ENCODE assay signal across 8 cellular contexts in the genomic region with DNA sequence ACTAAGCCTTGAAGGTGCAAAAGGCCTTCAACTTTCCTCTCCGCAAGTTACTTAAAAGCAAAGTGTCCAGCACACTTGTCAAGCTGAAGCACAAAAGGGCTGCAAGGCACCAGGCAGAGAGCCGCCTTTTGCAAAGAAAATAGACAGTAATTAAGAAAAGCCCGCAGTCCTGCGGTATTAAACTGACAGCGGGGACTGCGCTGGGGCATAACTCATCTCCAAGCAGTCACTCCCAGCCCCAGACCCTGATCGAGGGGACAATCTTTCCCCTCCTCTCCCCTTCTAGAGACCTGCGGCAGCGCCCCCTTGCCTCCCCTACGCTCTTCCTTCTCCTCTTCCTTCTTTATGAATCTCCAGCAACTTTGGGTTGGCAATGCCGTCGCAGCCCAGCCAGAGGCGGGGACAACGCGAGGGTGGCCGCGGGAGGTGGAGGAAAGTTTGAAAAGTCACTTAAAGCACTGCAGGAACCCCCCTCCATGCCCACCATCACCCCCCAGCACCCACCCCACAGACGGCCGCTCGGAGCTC.
DNase-seq lines count a peak whose midpoint lies in the region; ATAC-seq lines count a peak whose summit lies in the region.

No MANE protein-coding gene starts in this region.

- no peak for ATAC-seq in CD4-positive, CD25-positive, alpha-beta regulatory T cell (ENCODE audit: low read depth in 2 of 2)
- ATAC-seq in stimulated activated memory B cell treated with anti-CD40 and anti-IgM and Interleukin-4, amounts not matched to agents 10 μg/mL and 1 μg/mL and 100 μg/mL, for 72 hours = no peak
- ATAC-seq in GM21825 (IDR thresholded peaks at IDR 0.05; ENCODE audit: unreplicated experiment) = no peak

- H3K27me3 Mint-ChIP-seq in CD4-positive, CD25-positive, alpha-beta regulatory T cell = peaks cover 61% of the 10 kb centered on the region
- peaks cover 17% of the 10 kb centered on the region for H3K27me3 Mint-ChIP-seq in IgD-negative memory B cell
- peaks cover 55% of the 10 kb centered on the region for H3K27me3 Mint-ChIP-seq in stimulated activated memory B cell treated with anti-CD40 and anti-IgM and Interleukin-4, amounts not matched to agents 10 μg/mL and 1 μg/mL and 100 μg/mL, for 72 hours

- DNase-seq in CD4-positive, CD25-positive, alpha-beta regulatory T cell = no peak
- DNase-seq in activated naive CD4-positive, alpha-beta T cell treated with anti-CD3 and anti-CD28 coated beads, Interleukin-2, amount 50 U/mL, for 16 hours = peak; percentile 29
- no peak for DNase-seq in NCI-H187 treated with DMSO at 0.1 percent for 48 hours (lab: John Stamatoyannopoulos, UW)
- no peak for DNase-seq in activated CD4-positive, CD25-positive, alpha-beta regulatory T cell treated with anti-CD3 and anti-CD28 coated beads, Interleukin-2, amount 50 U/mL, for 72 hours

- H3K9me3 Mint-ChIP-seq in CD4-positive, CD25-positive, alpha-beta regulatory T cell = peaks cover 0 to 5% (median 0%) of the 10 kb centered on the region in 7 donors
- no peaks in the 10 kb centered on the region for H3K9me3 Mint-ChIP-seq in IgD-negative memory B cell
- no peaks in the 10 kb centered on the region for H3K9me3 Mint-ChIP-seq in stimulated activated memory B cell treated with anti-CD40 and anti-IgM and Interleukin-4, amounts not matched to agents 10 μg/mL and 1 μg/mL and 100 μg/mL, for 72 hours

- H3K27ac ChIP-seq in CD4-positive, CD25-positive, alpha-beta regulatory T cell (ENCODE audit: insufficient read depth, low read length, poor library complexity, severe bottlenecking) = no peak overlapping the region
- H3K27ac ChIP-seq in iPS-20b (ENCODE audit: low read length) = no peak overlapping the region

- H3K4me3 ChIP-seq in CD4-positive, CD25-positive, alpha-beta regulatory T cell (ENCODE audit: low read depth, low read length) = no peak overlapping the region
- H3K4me3 ChIP-seq in iPS-20b (ENCODE audit: low read length) = peak overlapping the region; percentile 70

- H3K9ac ChIP-seq in iPS-20b (ENCODE audit: low read depth, low read length) = peak overlapping the region; percentile 12; the same call in 1 of the 2 replicates

- H3K27me3 ChIP-seq in CD4-positive, CD25-positive, alpha-beta regulatory T cell (ENCODE audit: control insufficient read depth, insufficient read depth, low read length) = peaks cover 34% of the 10 kb centered on the region
- peaks cover 32% of the 10 kb centered on the region for H3K27me3 ChIP-seq in iPS-20b (ENCODE audit: insufficient read depth, low read length)

- peaks cover 0 to 21% (median 5%) of the 10 kb centered on the region in 4 donors for H3K4me1 Mint-ChIP-seq in CD4-positive, CD25-positive, alpha-beta regulatory T cell
- H3K4me1 Mint-ChIP-seq in IgD-negative memory B cell = peaks cover 0 to 10% (median 5%) of the 10 kb centered on the region in 3 donors
- H3K4me1 Mint-ChIP-seq in stimulated activated memory B cell treated with anti-CD40 and anti-IgM and Interleukin-4, amounts not matched to agents 10 μg/mL and 1 μg/mL and 100 μg/mL, for 72 hours = peaks cover 22% of the 10 kb centered on the region

- H3K4me1 ChIP-seq in CD4-positive, CD25-positive, alpha-beta regulatory T cell (ENCODE audit: control insufficient read depth, insufficient read depth, low read length, poor library complexity, severe bottlenecking) = peaks cover 3% of the 10 kb centered on the region
- no peaks in the 10 kb centered on the region; the same call in 1 of the 2 replicates for H3K4me1 ChIP-seq in iPS-20b (ENCODE audit: insufficient read depth, low read length)

- H3K36me3 Mint-ChIP-seq in CD4-positive, CD25-positive, alpha-beta regulatory T cell = no peaks in the 10 kb centered on the region
- no peaks in the 10 kb centered on the region for H3K36me3 Mint-ChIP-seq in IgD-negative memory B cell
- no peaks in the 10 kb centered on the region for H3K36me3 Mint-ChIP-seq in stimulated activated memory B cell treated with anti-CD40 and anti-IgM and Interleukin-4, amounts not matched to agents 10 μg/mL and 1 μg/mL and 100 μg/mL, for 72 hours

- H3K27ac Mint-ChIP-seq in CD4-positive, CD25-positive, alpha-beta regulatory T cell = no peak overlapping the region
- peak overlapping the region in 2 of 3 donors; percentile 22 to 23 for H3K27ac Mint-ChIP-seq in IgD-negative memory B cell
- H3K27ac Mint-ChIP-seq in stimulated activated memory B cell treated with anti-CD40 and anti-IgM and Interleukin-4, amounts not matched to agents 10 μg/mL and 1 μg/mL and 100 μg/mL, for 72 hours = no peak overlapping the region

- H3K4me3 Mint-ChIP-seq in CD4-positive, CD25-positive, alpha-beta regulatory T cell = peak overlapping the region; percentile 23 to 85 (median 75)
- H3K4me3 Mint-ChIP-seq in IgD-negative memory B cell = peak overlapping the region; percentile 64 to 95 (median 86)
- peak overlapping the region; percentile 63 for H3K4me3 Mint-ChIP-seq in stimulated activated memory B cell treated with anti-CD40 and anti-IgM and Interleukin-4, amounts not matched to agents 10 μg/mL and 1 μg/mL and 100 μg/mL, for 72 hours

- H3K36me3 ChIP-seq in CD4-positive, CD25-positive, alpha-beta regulatory T cell (ENCODE audit: control insufficient read depth, insufficient read depth, low read length) = no peaks in the 10 kb centered on the region
- H3K36me3 ChIP-seq in iPS-20b (ENCODE audit: insufficient read depth, low read depth, low read length) = no peaks in the 10 kb centered on the region

- H3K9me3 ChIP-seq in CD4-positive, CD25-positive, alpha-beta regulatory T cell (ENCODE audit: control insufficient read depth in 2 of 2, low read length in 2 of 2) = no peaks in the 10 kb centered on the region
- H3K9me3 ChIP-seq in iPS-20b (ENCODE audit: insufficient read depth, low read depth, low read length) = no peaks in the 10 kb centered on the region

Comparison
In these comparisons a context has a peak if more than half of its experiments do, and no peak if none do; other contexts are left out.
1. H3K27ac Mint-ChIP-seq: peak in IgD-negative memory B cell (2 of 3); none in CD4-positive, CD25-positive, alpha-beta regulatory T cell (0 of 3) and stimulated activated memory B cell treated with anti-CD40 and anti-IgM and Interleukin-4, amounts not matched to agents 10 μg/mL and 1 μg/mL and 100 μg/mL, for 72 hours (single experiment).
2. Peak in every context shown above with its lines, with median percentiles within 50 percentile points of each other: H3K4me3 Mint-ChIP-seq.